In the genomic region with DNA sequence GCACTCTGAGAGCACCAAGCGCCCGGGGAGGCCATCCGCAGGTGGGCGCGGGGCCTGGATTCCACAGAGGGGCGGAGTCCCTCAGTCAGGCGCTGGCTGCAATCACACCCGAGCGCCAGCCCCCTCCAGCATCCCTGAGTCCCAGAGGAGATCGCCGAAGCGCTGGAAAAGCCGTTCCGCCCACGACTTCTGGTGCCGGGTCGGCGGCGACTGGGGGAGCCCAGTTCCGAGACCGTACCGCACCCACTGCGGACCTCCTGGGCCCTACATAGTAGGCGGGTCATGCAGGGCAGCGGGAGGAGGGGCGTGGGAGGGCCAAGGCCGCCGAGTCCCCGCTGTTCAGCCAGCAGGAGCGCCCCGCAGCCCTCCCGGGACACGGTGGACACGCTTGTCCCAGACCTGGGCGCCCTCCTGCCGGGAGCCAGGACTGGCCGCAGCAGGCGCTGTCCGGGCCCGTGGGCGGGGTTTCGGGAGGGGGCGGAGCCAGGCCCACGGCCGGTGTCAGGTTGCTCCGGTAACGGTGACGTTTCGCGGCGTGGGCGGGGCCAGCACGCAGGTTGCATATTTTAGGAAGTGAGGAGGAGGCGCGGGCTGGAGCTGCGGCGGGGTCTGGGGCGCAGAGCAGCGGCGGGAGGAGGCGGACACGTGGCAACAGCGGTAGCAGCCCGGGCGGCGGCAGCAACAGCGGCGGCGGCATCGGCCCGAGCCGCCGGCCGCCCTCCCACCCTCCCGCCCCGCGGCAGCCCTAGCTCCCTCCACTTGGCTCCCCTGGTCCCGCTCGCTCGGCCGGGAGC, we compare ENCODE assay signal across 8 cellular contexts. TPM values are rescaled to one million over a fixed set of nuclear protein-coding genes. Genes with fewer than 3 reads are reported as not detected.
DNase-seq lines count a peak whose midpoint lies in the region; ATAC-seq and TF ChIP-seq lines count a peak whose summit lies in the region.

ATP1A1 (plus strand) TSS at position 594 of the 794 bp plus-strand sequence. CDS start 268 bp downstream, outside the sequence.

- TF ChIP-seq POLR2A in GM18505 (IDR thresholded peaks at IDR 0.05; ENCODE audit: borderline replicate concordance, extremely low read depth, insufficient read depth, insufficient read length) (peak; percentile 95), prostate gland (IDR thresholded peaks at IDR 0.05) (peak; percentile 99)

- peak within 1 kb of the TSS; percentile 97 for H3K27ac Mint-ChIP-seq in T-helper 17 cell

- no peaks in the 10 kb centered on the region for H3K27me3 Mint-ChIP-seq in T-helper 17 cell

- H3K36me3 Mint-ChIP-seq in T-helper 17 cell (ENCODE audit: low read depth) = peaks cover 2% of the 10 kb centered on the region

- H3K27ac ChIP-seq in left ventricle myocardium inferior (replicated peaks) (peak within 1 kb of the TSS; percentile 98), prostate gland (peak within 1 kb of the TSS; percentile 96 to 98)

- H3K27me3 ChIP-seq in left ventricle myocardium inferior (ENCODE audit: low read depth) = no peaks in the 10 kb centered on the region
- no peaks in the 10 kb centered on the region for H3K27me3 ChIP-seq in prostate gland (replicated peaks; ENCODE audit: insufficient read depth)

- intact Hi-C loops in left ventricle myocardium inferior (cut with micrococcal nuclease) (no loop called here), prostate gland (cut with DNase I) (no loop called here)

- H3K4me1 Mint-ChIP-seq in T-helper 17 cell = peaks cover 48% of the 10 kb centered on the region

- H3K9me3 ChIP-seq in T-helper 17 cell (ENCODE audit: control insufficient read depth, low read length, poor library complexity, severe bottlenecking) (no peaks in the 10 kb centered on the region), left ventricle myocardium inferior (replicated peaks) (no peaks in the 10 kb centered on the region), prostate gland (no peaks in the 10 kb centered on the region)

- DNase-seq in NCI-H187 (lab: John Stamatoyannopoulos, UW) (peak; percentile 83 to 94), T-helper 17 cell (peak; percentile 95 to 96 (median 96)), amygdala (lab: John Stamatoyannopoulos, UW) (peak; percentile 16 to 99 (median 90)), left ventricle myocardium inferior (peak; percentile 98), prostate gland (ENCODE audit: low spot score) (peak; percentile 99), ureter (ENCODE audit: low spot score) (peak; percentile 98)

- WGBS in prostate gland = 0% methylated on average over 60 of the region's 81 CpGs

- TF ChIP-seq CTCF in left ventricle myocardium inferior (IDR thresholded peaks at IDR 0.05; ENCODE audit: borderline replicate concordance) (peak; percentile 41), prostate gland (IDR thresholded peaks at IDR 0.05) (peak in 3 of 4 experiments; percentile 14 to 58 (median 39))

- no peaks in the 10 kb centered on the region for H3K36me3 ChIP-seq in left ventricle myocardium inferior
- H3K36me3 ChIP-seq in prostate gland = no peaks in the 10 kb centered on the region

- peak within 1 kb of the TSS; percentile 96 for H3K4me3 Mint-ChIP-seq in T-helper 17 cell

- ATAC-seq in GM18505 (IDR thresholded peaks at IDR 0.05; ENCODE audit: unreplicated experiment) (peak; percentile 67), HG02970 (IDR thresholded peaks at IDR 0.05; ENCODE audit: low FRiP score, unreplicated experiment) (peak; percentile 67), T-helper 17 cell (peak; percentile 81)

- peaks cover 60% of the 10 kb centered on the region for H3K4me1 ChIP-seq in left ventricle myocardium inferior
- H3K4me1 ChIP-seq in prostate gland (replicated peaks) = peaks cover 3% of the 10 kb centered on the region

- H3K4me3 ChIP-seq in left ventricle myocardium inferior = peak within 1 kb of the TSS; percentile 96
- H3K4me3 ChIP-seq in prostate gland = peak within 1 kb of the TSS; percentile 99 to 100

RNA-seq across cellular contexts. Expression of gene ATP1A1, which starts in this region (rescaled TPM):
- 100 to 1,000 TPM; 259 to 313 TPM for total RNA-seq in T-helper 17 cell
- total RNA-seq in left ventricle myocardium inferior = 230 TPM
- 100 to 1,000 TPM; 365 to 536 TPM for total RNA-seq in prostate gland
- total RNA-seq in ureter = 322 TPM

Comparison
In these comparisons a context has a peak if more than half of its experiments do, and no peak if none do; other contexts are left out.
1. Peak in every context shown above with its lines: DNase-seq, ATAC-seq, H3K4me3 ChIP-seq and H3K27ac ChIP-seq.